ENCODE assay signal across 29 cellular contexts in genomic region chr6:113500221-113500620, GRCh38.
DNase-seq lines count a peak whose midpoint lies in the region; ATAC-seq, FAIRE-seq and TF ChIP-seq lines count a peak whose summit lies in the region.
"Had no signal": no experiment of that assay in that cellular context is flagged by ENCODE, and none has a peak within 500 bp of the region (broad histone marks: within the 10 kb centered on the region; RNA-seq: fewer than 3 reads in every experiment).

No MANE protein-coding gene starts in this region.

- BruUV-seq in mammary epithelial cell (replicated peaks; lab: Mats Ljungman, UMichigan) = no TSS peak
- no TSS peak for BruUV-seq in MCF 10A (replicated peaks; lab: Mats Ljungman, UMichigan)
- no TSS peak for BruUV-seq in endothelial cell of umbilical vein (replicated peaks; lab: Mats Ljungman, UMichigan)

- no peaks in the 10 kb centered on the region for H3K36me3 ChIP-seq in mammary epithelial cell (ENCODE audit: insufficient read depth, low read length)
- H3K36me3 ChIP-seq in endothelial cell of umbilical vein (ENCODE audit: control insufficient read depth in 2 of 2, extremely low read depth in 1 of 2, insufficient read depth in 2 of 2, low read length in 2 of 2) = no peaks in the 10 kb centered on the region
- H3K36me3 ChIP-seq: SJSA1 had no signal

- TF ChIP-seq POLR2A in endothelial cell of umbilical vein (IDR thresholded peaks at IDR 0.05; ENCODE audit: low read depth, low read length) = no peak

- CTCF ChIA-PET in mammary epithelial cell (lab: Charles Lee; ENCODE audit: low non-redundant PET) = no interaction called here
- CTCF ChIA-PET in MCF 10A (lab: Yijun Ruan, JAX) = interaction anchor here (0.7 kb wide), 1 partner anchor 539 kb away, joined by 4 read pairs; no protein-coding TSS in a partner anchor
- CTCF ChIA-PET in endothelial cell of umbilical vein (lab: Charles Lee) = interaction anchor here (1.9 kb wide), 1 partner anchor 10 kb away, joined by 5 read pairs; no protein-coding TSS in a partner anchor

- in situ Hi-C loops in mammary epithelial cell (cut with MboI; ENCODE audit: low sequenced_read_pairs in 2 of 2) = no loop called here

- DNase-seq in mammary epithelial cell = peak; percentile 12
- DNase-seq in MCF 10A (ENCODE audit: unreplicated experiment) = no peak
- peak; percentile 40 for DNase-seq in endothelial cell of umbilical vein (ENCODE audit: low read depth, low spot score)
- peak; percentile 23 to 56 for DNase-seq in foreskin keratinocyte
- no peak for DNase-seq in Right ventricle myocardium inferior (ENCODE audit: missing footprints)
- DNase-seq in stimulated activated effector memory CD8-positive, alpha-beta T cell treated with anti-CD3 and anti-CD28 coated beads, Interleukin-12 subunit alpha, Interleukin-12 subunit beta, amount 100 ng/mL, for 72 hours (ENCODE audit: low spot score in 2 of 2) = no peak
- DNase-seq: CD8-positive, alpha-beta memory T cell; DMS 273 treated with DMSO at 0.1 percent for 48 hours; DMS79; EL; GF-D8; HCEC 1CT; IMR-90; KG1; NCI-H1105; NCI-H146; NCI-H1930; NCI-H2107; NCI-H524 treated with DMSO at 0.1 percent for 48 hours; NCI-H774; Right ventricle myocardium superior had no signal

- H3K4me2 ChIP-seq in mammary epithelial cell (ENCODE audit: insufficient read depth, low read depth, low read length) = no peak overlapping the region
- H3K4me2 ChIP-seq in endothelial cell of umbilical vein (ENCODE audit: insufficient read depth, low read length) = no peak overlapping the region

- no peaks in the 10 kb centered on the region for H3K36me3 Mint-ChIP-seq in MCF 10A (ENCODE audit: insufficient read depth, unreplicated experiment)
- H3K36me3 Mint-ChIP-seq in stimulated activated effector memory CD8-positive, alpha-beta T cell treated with anti-CD3 and anti-CD28 coated beads, Interleukin-12 subunit alpha, Interleukin-12 subunit beta, amount 100 ng/mL, for 72 hours = no peaks in the 10 kb centered on the region
- H3K36me3 Mint-ChIP-seq: CD8-positive, alpha-beta memory T cell had no signal

- no peak overlapping the region for H3K4me3 Mint-ChIP-seq in MCF 10A (ENCODE audit: unreplicated experiment)
- H3K4me3 Mint-ChIP-seq in stimulated activated effector memory CD8-positive, alpha-beta T cell treated with anti-CD3 and anti-CD28 coated beads, Interleukin-12 subunit alpha, Interleukin-12 subunit beta, amount 100 ng/mL, for 72 hours = no peak overlapping the region
- H3K4me3 Mint-ChIP-seq: B cell; CD8-positive, alpha-beta memory T cell had no signal

- H3K4me1 Mint-ChIP-seq in MCF 10A (ENCODE audit: insufficient read depth, unreplicated experiment) = no peaks in the 10 kb centered on the region
- H3K4me1 Mint-ChIP-seq in stimulated activated effector memory CD8-positive, alpha-beta T cell treated with anti-CD3 and anti-CD28 coated beads, Interleukin-12 subunit alpha, Interleukin-12 subunit beta, amount 100 ng/mL, for 72 hours = no peaks in the 10 kb centered on the region
- H3K4me1 Mint-ChIP-seq: B cell; CD8-positive, alpha-beta memory T cell had no signal

- no peaks in the 10 kb centered on the region for H3K9me3 Mint-ChIP-seq in MCF 10A (ENCODE audit: unreplicated experiment)
- H3K9me3 Mint-ChIP-seq in stimulated activated effector memory CD8-positive, alpha-beta T cell treated with anti-CD3 and anti-CD28 coated beads, Interleukin-12 subunit alpha, Interleukin-12 subunit beta, amount 100 ng/mL, for 72 hours = no peaks in the 10 kb centered on the region
- H3K9me3 Mint-ChIP-seq: CD8-positive, alpha-beta memory T cell had no signal

- TF ChIP-seq CTCF in mammary epithelial cell (conservative IDR thresholded peaks at IDR 0.05 in 1 of 2, IDR thresholded peaks at IDR 0.05 in 1 of 2; ENCODE audit: extremely low read depth in 1 of 2, insufficient read depth in 1 of 2, low read depth in 1 of 2, low read length in 2 of 2) = no peak
- TF ChIP-seq CTCF in MCF 10A (IDR thresholded peaks at IDR 0.05; ENCODE audit: unreplicated experiment) = no peak
- no peak for TF ChIP-seq CTCF in endothelial cell of umbilical vein (IDR thresholded peaks at IDR 0.05; ENCODE audit: extremely low read depth in 1 of 2, insufficient read depth in 1 of 2, low read depth in 1 of 2, low read length in 2 of 2)
- no peak for TF ChIP-seq CTCF in foreskin keratinocyte (conservative IDR thresholded peaks at IDR 0.05)

- WGBS in mammary epithelial cell (ENCODE audit: low coverage, missing lambda C conversion rate) = 29% methylated on average over 1 of the region's 1 CpG

- no peaks in the 10 kb centered on the region for H3K79me2 ChIP-seq in mammary epithelial cell (ENCODE audit: insufficient read depth, low read length)
- H3K79me2 ChIP-seq in endothelial cell of umbilical vein (ENCODE audit: control insufficient read depth, insufficient read depth, low read length) = no peaks in the 10 kb centered on the region

- intact Hi-C loops in mammary epithelial cell (cut with micrococcal nuclease) = no loop called here
- intact Hi-C loops in MCF 10A (cut with micrococcal nuclease) = no loop called here
- intact Hi-C loops in endothelial cell of umbilical vein (cut with micrococcal nuclease) = no loop called here
- intact Hi-C loops in Right ventricle myocardium inferior (cut with DNase I) = no loop called here

- no peak overlapping the region for H3K27ac Mint-ChIP-seq in MCF 10A (ENCODE audit: low read depth, unreplicated experiment)
- H3K27ac Mint-ChIP-seq in stimulated activated effector memory CD8-positive, alpha-beta T cell treated with anti-CD3 and anti-CD28 coated beads, Interleukin-12 subunit alpha, Interleukin-12 subunit beta, amount 100 ng/mL, for 72 hours = no peak overlapping the region
- H3K27ac Mint-ChIP-seq: B cell; CD8-positive, alpha-beta memory T cell had no signal

- ATAC-seq in foreskin keratinocyte = peak; percentile 51
- ATAC-seq in HG02981 (IDR thresholded peaks at IDR 0.05; ENCODE audit: unreplicated experiment) = no peak
- ATAC-seq in HG02571 (IDR thresholded peaks at IDR 0.05; ENCODE audit: unreplicated experiment) = no peak
- no peak for ATAC-seq in Right ventricle myocardium inferior
- ATAC-seq in stimulated activated effector memory CD8-positive, alpha-beta T cell treated with anti-CD3 and anti-CD28 coated beads, Interleukin-12 subunit alpha, Interleukin-12 subunit beta, amount 100 ng/mL, for 72 hours = no peak

- no peaks in the 10 kb centered on the region for H3K27me3 Mint-ChIP-seq in MCF 10A (ENCODE audit: insufficient read depth, unreplicated experiment)
- H3K27me3 Mint-ChIP-seq: B cell had no signal

- FAIRE-seq in endothelial cell of umbilical vein (lab: Jason Lieb, UNC) = no peak
- FAIRE-seq: GM12891, H1 had no signal

- H3K27me3 ChIP-seq in mammary epithelial cell (ENCODE audit: insufficient read depth, low read length) (no peaks in the 10 kb centered on the region), endothelial cell of umbilical vein (ENCODE audit: control insufficient read depth in 2 of 2, insufficient read depth in 2 of 2, low read length in 2 of 2) (no peaks in the 10 kb centered on the region), foreskin keratinocyte (no peaks in the 10 kb centered on the region)
- H3K27me3 ChIP-seq: SJSA1 had no signal

- H4K20me1 ChIP-seq in mammary epithelial cell (ENCODE audit: insufficient read depth, low read length) = no peaks in the 10 kb centered on the region
- no peaks in the 10 kb centered on the region for H4K20me1 ChIP-seq in endothelial cell of umbilical vein (replicated peaks; ENCODE audit: control insufficient read depth, extremely low read depth, insufficient read depth, low read length)

- H3K4me3 ChIP-seq in mammary epithelial cell (replicated peaks in 1 of 3; ENCODE audit: insufficient read depth in 1 of 3, low read depth in 2 of 3, low read length in 3 of 3) = no peak overlapping the region
- no peak overlapping the region for H3K4me3 ChIP-seq in endothelial cell of umbilical vein (replicated peaks in 1 of 3; ENCODE audit: insufficient read depth in 1 of 3, low read depth in 1 of 3, low read length in 3 of 3)
- H3K4me3 ChIP-seq: SJSA1 had no signal

- no peaks in the 10 kb centered on the region for H3K9me1 ChIP-seq in endothelial cell of umbilical vein (replicated peaks; ENCODE audit: control insufficient read depth, extremely low read depth, insufficient read depth, low read length)

- H2AFZ ChIP-seq in mammary epithelial cell (ENCODE audit: low read depth, low read length) = no peak overlapping the region
- peak overlapping the region; percentile 0 for H2AFZ ChIP-seq in endothelial cell of umbilical vein (ENCODE audit: low read depth, low read length)

- H3K4me1 ChIP-seq in mammary epithelial cell (ENCODE audit: insufficient read depth, low read length) (peaks cover 3% of the 10 kb centered on the region), endothelial cell of umbilical vein (ENCODE audit: control insufficient read depth, extremely low read depth, insufficient read depth, low read length) (peaks cover 24% of the 10 kb centered on the region), foreskin keratinocyte (no peaks in the 10 kb centered on the region)

- H3K27ac ChIP-seq in mammary epithelial cell (ENCODE audit: insufficient read depth, low read depth, low read length) (no peak overlapping the region), endothelial cell of umbilical vein (ENCODE audit: insufficient read depth, low read depth, low read length) (no peak overlapping the region), foreskin keratinocyte (no peak overlapping the region)
- H3K27ac ChIP-seq: 22Rv1, C4-2B, SJSA1 had no signal

- H3K9ac ChIP-seq in mammary epithelial cell (ENCODE audit: insufficient read depth, low read length) = no peak overlapping the region
- H3K9ac ChIP-seq in endothelial cell of umbilical vein (replicated peaks; ENCODE audit: extremely low read depth, insufficient read depth, low read length) = no peak overlapping the region

- no peaks in the 10 kb centered on the region for H3K9me3 ChIP-seq in mammary epithelial cell (replicated peaks; ENCODE audit: insufficient read depth, low read length)
- H3K9me3 ChIP-seq in endothelial cell of umbilical vein (replicated peaks; ENCODE audit: control insufficient read depth, insufficient read depth, low read length) = no peaks in the 10 kb centered on the region
- H3K9me3 ChIP-seq: SJSA1 had no signal

- POLR2A ChIA-PET in MCF 10A (lab: Yijun Ruan, JAX) (no interaction called here), endothelial cell of umbilical vein (lab: Charles Lee) (no interaction called here)

- dilution Hi-C loops in mammary epithelial cell (cut with HindIII; ENCODE audit: low sequenced_read_pairs) (no loop called here), endothelial cell of umbilical vein (cut with MboI; ENCODE audit: extremely low pct_ligation_motif_present, low sequenced_read_pairs) (no loop called here)

TF ChIP-seq in endothelial cell of umbilical vein, 7 proteins besides CTCF, POLR2A, EP300 and RAD21:
- no peak for TF ChIP-seq MYC (IDR thresholded peaks at IDR 0.05; ENCODE audit: low read depth, low read length)
- TF ChIP-seq JUN (IDR thresholded peaks at IDR 0.05; ENCODE audit: borderline replicate concordance, insufficient read depth, insufficient read length, low read depth) = peak; percentile 40
TF ChIP-seq in endothelial cell of umbilical vein: peak in this region for 1.

Comparison
In these comparisons a context has a peak if more than half of its experiments do, and no peak if none do; other contexts are left out.
1. DNase-seq: peak in mammary epithelial cell (single experiment), endothelial cell of umbilical vein (single experiment) and foreskin keratinocyte (2 of 2); none in MCF 10A (single experiment), Right ventricle myocardium inferior (single experiment) and stimulated activated effector memory CD8-positive, alpha-beta T cell treated with anti-CD3 and anti-CD28 coated beads, Interleukin-12 subunit alpha, Interleukin-12 subunit beta, amount 100 ng/mL, for 72 hours (0 of 2).